Comparison of ENCODE assay signal across 1 cellular context in the genomic region with DNA sequence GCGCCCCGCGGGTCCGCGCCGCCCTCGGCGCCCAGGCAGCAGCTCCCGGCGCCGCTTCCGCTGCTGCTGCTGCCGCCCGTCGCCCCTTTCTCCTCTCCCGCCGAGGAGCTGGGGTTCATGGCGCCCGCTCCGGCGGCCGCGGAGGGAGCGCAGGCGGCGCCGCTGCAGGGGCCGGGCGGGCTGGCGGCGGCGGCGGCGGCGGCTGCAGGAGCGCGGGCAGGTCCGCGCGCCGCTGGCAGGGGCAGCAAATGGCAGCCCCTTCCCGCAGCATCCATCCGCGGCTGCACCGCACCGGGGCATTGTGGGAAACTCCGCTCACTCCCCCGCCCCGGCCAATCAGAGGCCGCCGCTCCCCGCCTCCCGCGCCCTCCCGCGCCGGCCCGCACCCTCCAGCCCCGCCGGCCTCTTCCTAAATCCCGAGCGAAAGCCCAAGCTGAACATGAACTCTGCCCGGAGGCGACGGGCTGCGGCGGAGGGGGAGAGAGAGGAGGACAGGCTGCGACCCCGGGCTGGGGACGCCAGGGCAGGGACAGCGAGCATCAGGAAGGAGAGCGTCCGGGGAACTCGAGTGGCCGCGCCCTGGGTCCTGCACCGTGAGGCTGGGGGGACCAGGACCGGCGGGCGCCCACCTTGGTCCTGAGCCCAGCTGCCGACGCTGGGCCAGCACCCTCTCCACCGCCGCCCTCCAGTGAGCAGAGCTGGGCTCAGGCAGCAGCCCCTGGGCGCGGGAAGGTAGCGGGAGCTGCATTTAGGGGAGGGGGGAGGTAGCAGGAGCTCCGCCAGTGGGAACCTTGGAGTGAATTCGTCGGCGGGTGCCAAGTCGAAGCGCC.
TF ChIP-seq lines count a peak whose summit lies in the region.

A gene (minus strand): TSS at position 387 of the 830 bp plus-strand sequence.

TF ChIP-seq in GM12878, 131 proteins besides CTCF, POLR2A, EP300 and RAD21 (continued from another document):
- TF ChIP-seq, protein P1, sequence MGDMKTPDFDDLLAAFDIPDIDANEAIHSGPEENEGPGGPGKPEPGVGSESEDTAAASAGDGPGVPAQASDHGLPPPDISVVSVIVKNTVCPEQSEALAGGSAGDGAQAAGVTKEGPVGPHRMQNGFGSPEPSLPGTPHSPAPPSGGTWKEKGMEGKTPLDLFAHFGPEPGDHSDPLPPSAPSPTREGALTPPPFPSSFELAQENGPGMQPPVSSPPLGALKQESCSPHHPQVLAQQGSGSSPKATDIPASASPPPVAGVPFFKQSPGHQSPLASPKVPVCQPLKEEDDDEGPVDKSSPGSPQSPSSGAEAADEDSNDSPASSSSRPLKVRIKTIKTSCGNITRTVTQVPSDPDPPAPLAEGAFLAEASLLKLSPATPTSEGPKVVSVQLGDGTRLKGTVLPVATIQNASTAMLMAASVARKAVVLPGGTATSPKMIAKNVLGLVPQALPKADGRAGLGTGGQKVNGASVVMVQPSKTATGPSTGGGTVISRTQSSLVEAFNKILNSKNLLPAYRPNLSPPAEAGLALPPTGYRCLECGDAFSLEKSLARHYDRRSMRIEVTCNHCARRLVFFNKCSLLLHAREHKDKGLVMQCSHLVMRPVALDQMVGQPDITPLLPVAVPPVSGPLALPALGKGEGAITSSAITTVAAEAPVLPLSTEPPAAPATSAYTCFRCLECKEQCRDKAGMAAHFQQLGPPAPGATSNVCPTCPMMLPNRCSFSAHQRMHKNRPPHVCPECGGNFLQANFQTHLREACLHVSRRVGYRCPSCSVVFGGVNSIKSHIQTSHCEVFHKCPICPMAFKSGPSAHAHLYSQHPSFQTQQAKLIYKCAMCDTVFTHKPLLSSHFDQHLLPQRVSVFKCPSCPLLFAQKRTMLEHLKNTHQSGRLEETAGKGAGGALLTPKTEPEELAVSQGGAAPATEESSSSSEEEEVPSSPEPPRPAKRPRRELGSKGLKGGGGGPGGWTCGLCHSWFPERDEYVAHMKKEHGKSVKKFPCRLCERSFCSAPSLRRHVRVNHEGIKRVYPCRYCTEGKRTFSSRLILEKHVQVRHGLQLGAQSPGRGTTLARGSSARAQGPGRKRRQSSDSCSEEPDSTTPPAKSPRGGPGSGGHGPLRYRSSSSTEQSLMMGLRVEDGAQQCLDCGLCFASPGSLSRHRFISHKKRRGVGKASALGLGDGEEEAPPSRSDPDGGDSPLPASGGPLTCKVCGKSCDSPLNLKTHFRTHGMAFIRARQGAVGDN (IDR thresholded peaks at IDR 0.05), result peak; percentile 79
- 0 out of 2 replicates have a peak, but pooled peaks have one; percentile 40 for TF ChIP-seq GATAD2B (conservative IDR thresholded peaks at IDR 0.05; ENCODE audit: low read depth)
- TF ChIP-seq, protein P2, sequence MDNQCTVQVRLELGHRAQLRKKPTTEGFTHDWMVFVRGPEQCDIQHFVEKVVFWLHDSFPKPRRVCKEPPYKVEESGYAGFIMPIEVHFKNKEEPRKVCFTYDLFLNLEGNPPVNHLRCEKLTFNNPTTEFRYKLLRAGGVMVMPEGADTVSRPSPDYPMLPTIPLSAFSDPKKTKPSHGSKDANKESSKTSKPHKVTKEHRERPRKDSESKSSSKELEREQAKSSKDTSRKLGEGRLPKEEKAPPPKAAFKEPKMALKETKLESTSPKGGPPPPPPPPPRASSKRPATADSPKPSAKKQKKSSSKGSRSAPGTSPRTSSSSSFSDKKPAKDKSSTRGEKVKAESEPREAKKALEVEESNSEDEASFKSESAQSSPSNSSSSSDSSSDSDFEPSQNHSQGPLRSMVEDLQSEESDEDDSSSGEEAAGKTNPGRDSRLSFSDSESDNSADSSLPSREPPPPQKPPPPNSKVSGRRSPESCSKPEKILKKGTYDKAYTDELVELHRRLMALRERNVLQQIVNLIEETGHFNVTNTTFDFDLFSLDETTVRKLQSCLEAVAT (IDR thresholded peaks at IDR 0.05), result no peak
- no peak for TF ChIP-seq CREM (IDR thresholded peaks at IDR 0.05; ENCODE audit: low read depth)
- TF ChIP-seq RCOR1 (conservative IDR thresholded peaks at IDR 0.05; ENCODE audit: low read depth, low read length), result 0 out of 2 replicates have a peak, but pooled peaks have one; percentile 59
- TF ChIP-seq GABPA (IDR thresholded peaks at IDR 0.05; ENCODE audit: low read depth), result no peak
- TF ChIP-seq EED (IDR thresholded peaks at IDR 0.05; ENCODE audit: low read depth), result 0 out of 2 replicates have a peak, but pooled peaks have one; percentile 7
